ENCODE assay signal across 2 cellular contexts in genomic region chr16:58148526-58148925, GRCh38.
TF ChIP-seq lines count a peak whose summit lies in the region.

No MANE protein-coding gene starts in this region.

TF ChIP-seq in GM23338, 12 proteins besides CTCF, POLR2A, EP300 and RAD21:
- no peak for TF ChIP-seq REST (IDR thresholded peaks at IDR 0.05; ENCODE audit: unreplicated experiment)
- TF ChIP-seq NANOG (IDR thresholded peaks at IDR 0.05; ENCODE audit: borderline replicate concordance), result no peak
- no peak for TF ChIP-seq JUNB (IDR thresholded peaks at IDR 0.05; ENCODE audit: unreplicated experiment)
- no peak for TF ChIP-seq EZH2 (IDR thresholded peaks at IDR 0.05; ENCODE audit: low read depth, unreplicated experiment)
- TF ChIP-seq ZNF331 (CRISPR knock-in tag; IDR thresholded peaks at IDR 0.05; ENCODE audit: low read depth), result no peak
- TF ChIP-seq CREB1 (CRISPR knock-in tag; IDR thresholded peaks at IDR 0.05; ENCODE audit: low read depth), result no peak
- no peak for TF ChIP-seq ZNF462 (CRISPR knock-in tag; IDR thresholded peaks at IDR 0.05)
- TF ChIP-seq ETS1 (IDR thresholded peaks at IDR 0.05), result no peak
- no peak for TF ChIP-seq STAT1 (IDR thresholded peaks at IDR 0.05; ENCODE audit: unreplicated experiment)
- TF ChIP-seq EZH2phosphoT487 (IDR thresholded peaks at IDR 0.05; ENCODE audit: unreplicated experiment), result no peak
- no peak for TF ChIP-seq ZNF114 (CRISPR knock-in tag; IDR thresholded peaks at IDR 0.05)
TF ChIP-seq in GM23338: peak in this region for 0.

TF ChIP-seq in WTC11, 78 proteins besides CTCF, POLR2A, EP300 and RAD21 (continued from another document):
- TF ChIP-seq AFF4 (CRISPR knock-in tag; IDR thresholded peaks at IDR 0.05; ENCODE audit: borderline replicate concordance) (no peak), KAT7 (CRISPR knock-in tag; IDR thresholded peaks at IDR 0.05; ENCODE audit: borderline replicate concordance) (no peak), NFE2L1 (CRISPR knock-in tag; IDR thresholded peaks at IDR 0.05) (no peak), SOX15 (CRISPR knock-in tag; IDR thresholded peaks at IDR 0.05) (no peak), ESRRA (CRISPR knock-in tag; IDR thresholded peaks at IDR 0.05; ENCODE audit: borderline replicate concordance) (no peak), ZNF232 (CRISPR knock-in tag; IDR thresholded peaks at IDR 0.05) (no peak), PRRX2 (CRISPR knock-in tag; IDR thresholded peaks at IDR 0.05) (no peak)
